ENCODE assay signal across 1 cellular context in genomic region chr14:56124296-56124695, GRCh38.
TF ChIP-seq lines count a peak whose summit lies in the region.

No MANE protein-coding gene starts in this region.

TF ChIP-seq in SK-N-SH treated with all-trans-retinoic acid at 6 μM for 48 hours, 23 proteins besides CTCF, POLR2A, EP300 and RAD21 (continued from another document):
- TF ChIP-seq CREB5 (CRISPR knock-in tag; IDR thresholded peaks at IDR 0.05; ENCODE audit: low read depth) = no peak
- TF ChIP-seq PPARA (CRISPR knock-in tag; IDR thresholded peaks at IDR 0.05; ENCODE audit: borderline replicate concordance) = no peak
- TF ChIP-seq ESRRG (CRISPR knock-in tag; IDR thresholded peaks at IDR 0.05) = no peak
- TF ChIP-seq ZNF70 (CRISPR knock-in tag; IDR thresholded peaks at IDR 0.05) = no peak
- TF ChIP-seq CSRNP3 (CRISPR knock-in tag; IDR thresholded peaks at IDR 0.05) = no peak
- no peak for TF ChIP-seq CSDC2 (CRISPR knock-in tag; IDR thresholded peaks at IDR 0.05)
- TF ChIP-seq OSR1 (CRISPR knock-in tag; IDR thresholded peaks at IDR 0.05) = no peak
- no peak for TF ChIP-seq ZNF565 (CRISPR knock-in tag; conservative IDR thresholded peaks at IDR 0.05; ENCODE audit: low read depth)
- no peak for TF ChIP-seq TSHZ2 (CRISPR knock-in tag; IDR thresholded peaks at IDR 0.05)
- no peak for TF ChIP-seq BACH2 (CRISPR knock-in tag; IDR thresholded peaks at IDR 0.05; ENCODE audit: borderline replicate concordance)
